18 cellular contexts compared by ENCODE assay signal in genomic region chr3:195818301-195818700, GRCh38. TPM values are rescaled to one million over a fixed set of nuclear protein-coding genes. Genes with fewer than 3 reads are reported as not detected.
A peak's percentile ranks its signal among the peaks of the same experiment; 100 is the strongest.
DNase-seq lines count a peak whose midpoint lies in the region; ATAC-seq and TF ChIP-seq lines count a peak whose summit lies in the region.
"Had no signal": no experiment of that assay in that cellular context is flagged by ENCODE, and none has a peak within 500 bp of the region (broad histone marks: within the 10 kb centered on the region; RNA-seq: fewer than 3 reads in every experiment).

No MANE protein-coding gene starts in this region.

- H2AK5ac ChIP-seq in neuronal stem cell (ENCODE audit: low read depth, low read length), result peak overlapping the region; percentile 30

- H3K27ac ChIP-seq in endodermal cell (ENCODE audit: low read depth, low read length), result no peak overlapping the region
- H3K27ac ChIP-seq in neuronal stem cell (replicated peaks; ENCODE audit: low read length), result no peak overlapping the region
- no peak overlapping the region for H3K27ac ChIP-seq in WERI-Rb-1
- H3K27ac ChIP-seq: 22Rv1, HL-60 had no signal

- H3K9ac ChIP-seq in endodermal cell (ENCODE audit: extremely low read depth, low read length, poor library complexity, severe bottlenecking) (no peak overlapping the region), neuronal stem cell (ENCODE audit: low read depth, low read length, poor library complexity) (no peak overlapping the region)

- no peak overlapping the region for H4K8ac ChIP-seq in neuronal stem cell (ENCODE audit: low read depth, low read length)

- peaks cover 8% of the 10 kb centered on the region for H3K4me1 Mint-ChIP-seq in endodermal cell
- peaks cover 0 to 2% (median 0%) of the 10 kb centered on the region in 3 donors for H3K4me1 Mint-ChIP-seq in T-cell
- H3K4me1 Mint-ChIP-seq: CD14-positive monocyte had no signal

- no peak overlapping the region for H2BK5ac ChIP-seq in neuronal stem cell (ENCODE audit: low read length)

- POLR2A ChIA-PET in T-cell (lab: Charles Lee), result no interaction called here

- H3K4me2 ChIP-seq in neuronal stem cell (ENCODE audit: insufficient read depth, low read length, poor library complexity, severe bottlenecking), result no peak overlapping the region

- H2BK15ac ChIP-seq in neuronal stem cell (ENCODE audit: low read length), result no peak overlapping the region

- no peak overlapping the region for H2BK12ac ChIP-seq in neuronal stem cell (ENCODE audit: low read length)

- H3K14ac ChIP-seq in neuronal stem cell (ENCODE audit: low read length), result no peak overlapping the region

- H3K4me3 Mint-ChIP-seq in endodermal cell (no peak overlapping the region), T-cell (no peak overlapping the region)
- H3K4me3 Mint-ChIP-seq: CD14-positive monocyte; CD8-positive, alpha-beta T cell had no signal

- no peak overlapping the region for H2AFZ ChIP-seq in neuronal stem cell (ENCODE audit: low read length)

- H2BK120ac ChIP-seq in neuronal stem cell (ENCODE audit: low read depth, low read length), result no peak overlapping the region

- H3K23ac ChIP-seq in neuronal stem cell (ENCODE audit: low read depth, low read length, poor library complexity), result peak overlapping the region; percentile 44

- H4K91ac ChIP-seq in neuronal stem cell (ENCODE audit: low read depth, low read length, poor library complexity), result no peak overlapping the region

- H3K27ac Mint-ChIP-seq in endodermal cell (no peak overlapping the region), T-cell (no peak overlapping the region)
- H3K27ac Mint-ChIP-seq: CD14-positive monocyte; CD8-positive, alpha-beta T cell had no signal

- peak; percentile 30 for DNase-seq in Right ventricle myocardium superior
- no peak for DNase-seq in left cardiac atrium
- peak; percentile 29 for DNase-seq in endodermal cell
- DNase-seq in neuronal stem cell (ENCODE audit: low spot score), result no peak
- DNase-seq in WERI-Rb-1, result no peak
- no peak for DNase-seq in putamen (ENCODE audit: low spot score)
- DNase-seq in NCI-H82 (lab: John Stamatoyannopoulos, UW), result no peak
- DNase-seq in T-cell, result no peak
- DNase-seq: CD8-positive, alpha-beta T cell; COR-L47; DMS53; GF-D8 had no signal

- no peak overlapping the region for H3K4ac ChIP-seq in neuronal stem cell (ENCODE audit: low read length)

- ATAC-seq in Right ventricle myocardium superior (ENCODE audit: poor library complexity) (no peak), left cardiac atrium (no peak), T-cell (replicated peaks in 1 of 4) (no peak)
- ATAC-seq: CD8-positive, alpha-beta T cell; HCT116 had no signal

- CTCF ChIA-PET in T-cell (lab: Charles Lee), result no interaction called here

- no peaks in the 10 kb centered on the region for H3K79me1 ChIP-seq in neuronal stem cell (ENCODE audit: low read depth, low read length)

- no peaks in the 10 kb centered on the region for H3K27me3 ChIP-seq in endodermal cell (ENCODE audit: control insufficient read depth, insufficient read depth, low read length, poor library complexity, severe bottlenecking)
- H3K27me3 ChIP-seq in neuronal stem cell (ENCODE audit: control insufficient read depth in 3 of 3, insufficient read depth in 3 of 3, low read depth in 1 of 3, low read length in 3 of 3), result peaks cover 0 to 42% (median 0%) of the 10 kb centered on the region in 3 experiments
- no peaks in the 10 kb centered on the region for H3K27me3 ChIP-seq in WERI-Rb-1 (ENCODE audit: insufficient read depth, low read depth, severe bottlenecking)

- 92 to 96% methylated on average over 16 to 21 of the region's 21 CpGs for WGBS in endodermal cell (ENCODE audit: insufficient coverage in 1 of 2, insufficient read length in 1 of 2), 2 experiments
- WGBS in neuronal stem cell (ENCODE audit: extremely low coverage in 2 of 2, insufficient read length in 2 of 2, insufficient replicate concordance in 1 of 2), 2 donors, result no CpG with 5 or more reads among the region's 21 CpGs

- H3K36me3 ChIP-seq in endodermal cell (ENCODE audit: control insufficient read depth, insufficient read depth, low read length), result no peaks in the 10 kb centered on the region
- H3K36me3 ChIP-seq in neuronal stem cell (replicated peaks in 1 of 2; ENCODE audit: control insufficient read depth in 2 of 2, insufficient read depth in 2 of 2, low read length in 2 of 2), result no peaks in the 10 kb centered on the region
- no peaks in the 10 kb centered on the region for H3K36me3 ChIP-seq in WERI-Rb-1

- TF ChIP-seq CTCF in endodermal cell (conservative IDR thresholded peaks at IDR 0.05) (no peak), WERI-Rb-1 (IDR thresholded peaks at IDR 0.05; ENCODE audit: low read depth, low read length) (no peak)

- H3K9me3 ChIP-seq in endodermal cell (ENCODE audit: control insufficient read depth, low read length) (no peaks in the 10 kb centered on the region), neuronal stem cell (replicated peaks in 1 of 2; ENCODE audit: control insufficient read depth in 2 of 2, insufficient read depth in 1 of 2, low read depth in 1 of 2, low read length in 2 of 2) (no peaks in the 10 kb centered on the region), WERI-Rb-1 (ENCODE audit: severe bottlenecking) (no peaks in the 10 kb centered on the region)

- intact Hi-C loops in Right ventricle myocardium superior (cut with DNase I) (no loop called here), left cardiac atrium (cut with DNase I) (no loop called here)

- no peaks in the 10 kb centered on the region for H3K36me3 Mint-ChIP-seq in endodermal cell (ENCODE audit: low read depth)
- no peaks in the 10 kb centered on the region for H3K36me3 Mint-ChIP-seq in T-cell
- H3K36me3 Mint-ChIP-seq: CD14-positive monocyte; CD8-positive, alpha-beta T cell had no signal

- no peaks in the 10 kb centered on the region for H3K9me3 Mint-ChIP-seq in endodermal cell
- no peaks in the 10 kb centered on the region for H3K9me3 Mint-ChIP-seq in T-cell
- H3K9me3 Mint-ChIP-seq: CD8-positive, alpha-beta T cell had no signal

- no peaks in the 10 kb centered on the region for H3K27me3 Mint-ChIP-seq in endodermal cell (ENCODE audit: insufficient read depth)
- peaks cover 0 to 8% of the 10 kb centered on the region in 2 donors for H3K27me3 Mint-ChIP-seq in T-cell

- H3K18ac ChIP-seq in neuronal stem cell (ENCODE audit: low read length), result no peak overlapping the region

- H3K4me1 ChIP-seq in endodermal cell (ENCODE audit: control insufficient read depth, insufficient read depth, low read length) (no peaks in the 10 kb centered on the region), neuronal stem cell (ENCODE audit: control insufficient read depth in 2 of 2, insufficient read depth in 1 of 2, low read depth in 1 of 2, low read length in 2 of 2) (no peaks in the 10 kb centered on the region)

- no peak overlapping the region for H3K4me3 ChIP-seq in endodermal cell (ENCODE audit: low read length)
- H3K4me3 ChIP-seq in neuronal stem cell (ENCODE audit: low read length in 2 of 2), result no peak overlapping the region
- no peak overlapping the region for H3K4me3 ChIP-seq in WERI-Rb-1 (ENCODE audit: low read depth, low read length)

RNA-seq across cellular contexts. Expression of gene MUC4, which starts 6.6 kb away (rescaled TPM):
- total RNA-seq in Right ventricle myocardium superior (not detected), left cardiac atrium (not detected), endodermal cell (1 to 10 TPM in 1 of 2 donors, under 1 TPM in 1; 0.35 to 2.3 TPM), T-cell (under 1 TPM in 4 of 5 donors, not detected in 1; 0.03 to 0.16 (median 0.05) TPM)
- 0.18 TPM for polyA plus RNA-seq in endodermal cell (2013, experiment 1 of 2)
- polyA plus RNA-seq in endodermal cell (2013, experiment 2 of 2), result 0.08 TPM
- polyA plus RNA-seq in neuronal stem cell (2013, experiment 1 of 2), result 0.03 TPM
- polyA plus RNA-seq in neuronal stem cell (2013, experiment 2 of 2), result not detected
- total RNA-seq: A673; CD8-positive, alpha-beta T cell had no signal
- polyA plus RNA-seq: BJ, CD14-positive monocyte had no signal

Comparison
In these comparisons a context has a peak if more than half of its experiments do, and no peak if none do; other contexts are left out.
1. DNase-seq: peak in Right ventricle myocardium superior (single experiment) and endodermal cell (single experiment); none in left cardiac atrium (single experiment), neuronal stem cell (single experiment), WERI-Rb-1 (single experiment), putamen (single experiment), NCI-H82 (single experiment) and T-cell (0 of 34).